ENCODE assay signal across 8 cellular contexts in genomic region chrX:68694429-68695205, GRCh38. TPM values are rescaled to one million over a fixed set of nuclear protein-coding genes. Genes with fewer than 3 reads are reported as not detected.
DNase-seq lines count a peak whose midpoint lies in the region; ATAC-seq and TF ChIP-seq lines count a peak whose summit lies in the region.

No MANE protein-coding gene starts in this region.

- H3K4me1 ChIP-seq in rectal smooth muscle tissue (ENCODE audit: control insufficient read depth, insufficient read depth, low read length): no peaks in the 10 kb centered on the region

- TF ChIP-seq CTCF in fibroblast of the aortic adventitia (IDR thresholded peaks at IDR 0.05; ENCODE audit: insufficient read depth, low read length): no peak

- peak; percentile 31 for ATAC-seq in GM19324 (IDR thresholded peaks at IDR 0.05; ENCODE audit: low FRiP score, unreplicated experiment)
- ATAC-seq in GM19455 (IDR thresholded peaks at IDR 0.05; ENCODE audit: unreplicated experiment): no peak
- ATAC-seq in GM18873 (IDR thresholded peaks at IDR 0.05; ENCODE audit: low FRiP score, unreplicated experiment): no peak

- H3K9ac ChIP-seq in rectal smooth muscle tissue (ENCODE audit: low read length): no peak overlapping the region

- H3K36me3 ChIP-seq in rectal smooth muscle tissue (ENCODE audit: control insufficient read depth, insufficient read depth, low read length): no peaks in the 10 kb centered on the region

- H3K27me3 ChIP-seq in rectal smooth muscle tissue (ENCODE audit: control insufficient read depth, insufficient read depth, low read length): peaks cover 15% of the 10 kb centered on the region

- H3K27ac ChIP-seq in rectal smooth muscle tissue (ENCODE audit: low read depth, low read length): peak overlapping the region; percentile 6

- peak overlapping the region; percentile 62 for H3K4me3 ChIP-seq in fibroblast of the aortic adventitia (ENCODE audit: low read depth, low read length)
- peak overlapping the region; percentile 54 for H3K4me3 ChIP-seq in rectal smooth muscle tissue (ENCODE audit: low read length)

- DNase-seq in OCI-M1 (lab: John Stamatoyannopoulos, UW) (peak; percentile 36), fibroblast of the aortic adventitia (ENCODE audit: low read depth) (no peak)
- DNase-seq in effector CD8-positive, alpha-beta T cell (lab: John Stamatoyannopoulos, UW): no peak
- DNase-seq in stimulated activated CD4-positive, alpha-beta T cell treated with anti-CD3 and anti-CD28 coated beads, Interleukin-2, amount 100 ng/mL, for 48 hours: no peak

RNA-seq across cellular contexts. Expression of gene STARD8, which starts 47.2 kb away (rescaled TPM):
- 1.1 and 2.9 TPM in 2 replicates for total RNA-seq in fibroblast of the aortic adventitia (ENCODE audit: low replicate concordance)
